ENCODE assay signal across 25 cellular contexts in genomic region chr7:115631782-115632181, GRCh38.
DNase-seq lines count a peak whose midpoint lies in the region; ATAC-seq and TF ChIP-seq lines count a peak whose summit lies in the region.
"Had no signal": no experiment of that assay in that cellular context is flagged by ENCODE, and none has a peak within 500 bp of the region (broad histone marks: within the 10 kb centered on the region; RNA-seq: fewer than 3 reads in every experiment).

No MANE protein-coding gene starts in this region.

- BruUV-seq in Caco-2 (replicated peaks; lab: Mats Ljungman, UMichigan): no TSS peak

- H3K4me1 Mint-ChIP-seq in Caco-2 (ENCODE audit: low read depth, unreplicated experiment) (peaks cover 27% of the 10 kb centered on the region), HFFc6 (ENCODE audit: low read depth) (peaks cover 21% of the 10 kb centered on the region)
- H3K4me1 Mint-ChIP-seq in activated CD8-positive, alpha-beta T cell treated with anti-CD3 and anti-CD28 coated beads for 36 hours (ENCODE audit: low read depth): no peaks in the 10 kb centered on the region
- H3K4me1 Mint-ChIP-seq in activated T-cell treated with anti-CD3 and anti-CD28 coated beads, Interleukin-2, amount 50 U/mL, for 4 hours (ENCODE audit: low read depth): no peaks in the 10 kb centered on the region
- H3K4me1 Mint-ChIP-seq: activated CD8-positive, alpha-beta memory T cell treated with anti-CD3 and anti-CD28 coated beads, Interleukin-2, amount 10 ng/mL, durations not matched to agents 7 days and 5 days; CD14-positive monocyte; memory B cell; stimulated activated naive B cell treated with anti-CD40 and anti-IgM and Interleukin-4, amounts not matched to agents 10 μg/mL and 1 μg/mL and 100 μg/mL, for 72 hours had no signal

- H3K9ac ChIP-seq in colonic mucosa (ENCODE audit: low read depth in 2 of 2, low read length in 2 of 2): no peak overlapping the region

- intact Hi-C loops in Caco-2 (cut with micrococcal nuclease; ENCODE audit: unreplicated experiment): loop anchor here (1.0 to 2.0 kb wide), 3 partner anchors 11 to 18 kb away; no protein-coding TSS in a partner anchor
- intact Hi-C loops in activated CD8-positive, alpha-beta T cell treated with anti-CD3 and anti-CD28 coated beads for 36 hours (cut with micrococcal nuclease): no loop called here
- intact Hi-C loops in colonic mucosa (cut with DNase I): no loop called here

- H3K36me3 ChIP-seq in Caco-2 (ENCODE audit: control insufficient read depth, insufficient read depth, low read length) (no peaks in the 10 kb centered on the region), brain microvascular endothelial cell (replicated peaks) (no peaks in the 10 kb centered on the region), colonic mucosa (no peaks in the 10 kb centered on the region)
- H3K36me3 ChIP-seq: prostate gland had no signal

- H3K9me3 ChIP-seq in Caco-2: no peaks in the 10 kb centered on the region
- H3K9me3 ChIP-seq in colonic mucosa: no peaks in the 10 kb centered on the region
- H3K9me3 ChIP-seq: prostate gland had no signal

- CTCF ChIA-PET in Caco-2 (lab: Charles Lee): no interaction called here
- CTCF ChIA-PET in activated CD8-positive, alpha-beta T cell treated with anti-CD3 and anti-CD28 coated beads for 36 hours (lab: Charles Lee): no interaction called here

- in situ Hi-C loops in brain microvascular endothelial cell (cut with HindIII; ENCODE audit: low pct_ligation_motif_present, low sequenced_read_pairs): no loop called here

- H3K27ac ChIP-seq in brain microvascular endothelial cell: no peak overlapping the region
- no peak overlapping the region for H3K27ac ChIP-seq in foreskin keratinocyte
- H3K27ac ChIP-seq in colonic mucosa: no peak overlapping the region
- H3K27ac ChIP-seq: prostate gland, SK-N-MC had no signal

- H3K9me3 Mint-ChIP-seq in Caco-2 (ENCODE audit: unreplicated experiment): no peaks in the 10 kb centered on the region
- no peaks in the 10 kb centered on the region for H3K9me3 Mint-ChIP-seq in HFFc6
- H3K9me3 Mint-ChIP-seq in activated CD8-positive, alpha-beta T cell treated with anti-CD3 and anti-CD28 coated beads for 36 hours: no peaks in the 10 kb centered on the region
- no peaks in the 10 kb centered on the region for H3K9me3 Mint-ChIP-seq in activated T-cell treated with anti-CD3 and anti-CD28 coated beads, Interleukin-2, amount 50 U/mL, for 4 hours
- H3K9me3 Mint-ChIP-seq: activated T-cell treated with anti-CD3 and anti-CD28 coated beads, Interleukin-2, amount 50 U/mL, for 72 hours; memory B cell; stimulated activated naive B cell treated with anti-CD40 and anti-IgM and Interleukin-4, amounts not matched to agents 10 μg/mL and 1 μg/mL and 100 μg/mL, for 72 hours had no signal

- POLR2A ChIA-PET in Caco-2 (lab: Charles Lee): no interaction called here
- POLR2A ChIA-PET in activated CD8-positive, alpha-beta T cell treated with anti-CD3 and anti-CD28 coated beads for 36 hours (lab: Charles Lee): no interaction called here

- DNase-seq in Caco-2 (no peak), HFFc6 (no peak), brain microvascular endothelial cell (no peak), foreskin keratinocyte (no peak), colonic mucosa (no peak)
- no peak for DNase-seq in activated CD8-positive, alpha-beta T cell treated with anti-CD3 and anti-CD28 coated beads for 36 hours
- no peak for DNase-seq in activated T-cell treated with anti-CD3 and anti-CD28 coated beads, Interleukin-2, amount 50 U/mL, for 4 hours
- no peak for DNase-seq in activated CD4-positive, alpha-beta T cell treated with anti-CD3 and anti-CD28 coated beads for 4 hours
- DNase-seq: activated CD4-positive, alpha-beta T cell treated with anti-CD3 and anti-CD28 coated beads, Interleukin-2, amount 50 U/mL, for 1 hour; activated CD8-positive, alpha-beta memory T cell treated with anti-CD3 and anti-CD28 coated beads, Interleukin-2, amount 10 ng/mL, durations not matched to agents 7 days and 5 days; activated naive CD4-positive, alpha-beta T cell treated with Interleukin-2 at 50 U/mL for 16 hours; activated T-cell treated with anti-CD3 and anti-CD28 coated beads, Interleukin-2, amount 50 U/mL, for 72 hours; Calu3; effector CD8-positive, alpha-beta T cell; NCI-H1436 treated with DMSO at 0.1 percent for 48 hours; NCI-H446 treated with DMSO at 0.1 percent for 48 hours; stimulated activated CD4-positive, alpha-beta T cell treated with anti-CD3 and anti-CD28 coated beads, Interleukin-15, amount 100 ng/mL, for 24 hours; stimulated activated naive B cell treated with anti-CD40 and anti-IgM and Interleukin-4, amounts not matched to agents 10 μg/mL and 1 μg/mL and 100 μg/mL, for 72 hours; T-helper 2 cell had no signal

- H3K4me3 ChIP-seq in Caco-2 (ENCODE audit: low read depth, low read length) (no peak overlapping the region), brain microvascular endothelial cell (ENCODE audit: low read depth, low read length) (no peak overlapping the region), colonic mucosa (no peak overlapping the region)
- H3K4me3 ChIP-seq: prostate gland, SK-N-MC had no signal

- no peak overlapping the region for H3K4me3 Mint-ChIP-seq in Caco-2 (ENCODE audit: unreplicated experiment)
- H3K4me3 Mint-ChIP-seq in HFFc6: no peak overlapping the region
- H3K4me3 Mint-ChIP-seq in activated CD8-positive, alpha-beta T cell treated with anti-CD3 and anti-CD28 coated beads for 36 hours: no peak overlapping the region
- no peak overlapping the region for H3K4me3 Mint-ChIP-seq in activated T-cell treated with anti-CD3 and anti-CD28 coated beads, Interleukin-2, amount 50 U/mL, for 4 hours
- H3K4me3 Mint-ChIP-seq: activated CD8-positive, alpha-beta memory T cell treated with anti-CD3 and anti-CD28 coated beads, Interleukin-2, amount 10 ng/mL, durations not matched to agents 7 days and 5 days; activated T-cell treated with anti-CD3 and anti-CD28 coated beads, Interleukin-2, amount 50 U/mL, for 72 hours; CD14-positive monocyte; memory B cell; stimulated activated naive B cell treated with anti-CD40 and anti-IgM and Interleukin-4, amounts not matched to agents 10 μg/mL and 1 μg/mL and 100 μg/mL, for 72 hours had no signal

- no peaks in the 10 kb centered on the region for H3K27me3 ChIP-seq in Caco-2 (replicated peaks; ENCODE audit: control insufficient read depth, insufficient read depth, low read length)
- no peaks in the 10 kb centered on the region for H3K27me3 ChIP-seq in brain microvascular endothelial cell (replicated peaks)
- H3K27me3 ChIP-seq in foreskin keratinocyte: no peaks in the 10 kb centered on the region
- H3K27me3 ChIP-seq in colonic mucosa: no peaks in the 10 kb centered on the region

- peak; percentile 5 to 33 for TF ChIP-seq CTCF in Caco-2 (IDR thresholded peaks at IDR 0.05; ENCODE audit: insufficient read depth in 1 of 2, low read depth in 1 of 2, low read length in 1 of 2, severe bottlenecking in 1 of 2, unreplicated experiment in 1 of 2)
- TF ChIP-seq CTCF in HFFc6 (IDR thresholded peaks at IDR 0.05): peak; percentile 40; the same call in 1 of the 2 replicates
- peak; percentile 21 for TF ChIP-seq CTCF in brain microvascular endothelial cell (IDR thresholded peaks at IDR 0.05; ENCODE audit: low read depth, low read length, missing control alignments)
- no peak for TF ChIP-seq CTCF in foreskin keratinocyte (conservative IDR thresholded peaks at IDR 0.05)
- TF ChIP-seq CTCF in activated CD8-positive, alpha-beta T cell treated with anti-CD3 and anti-CD28 coated beads for 36 hours (IDR thresholded peaks at IDR 0.05): no peak
- TF ChIP-seq CTCF in colonic mucosa (IDR thresholded peaks at IDR 0.05): no peak

- ATAC-seq in foreskin keratinocyte: peak; percentile 26
- ATAC-seq in activated CD8-positive, alpha-beta T cell treated with anti-CD3 and anti-CD28 coated beads for 36 hours: no peak
- no peak for ATAC-seq in activated T-cell treated with anti-CD3 and anti-CD28 coated beads, Interleukin-2, amount 50 U/mL, for 4 hours
- ATAC-seq: activated CD8-positive, alpha-beta memory T cell treated with anti-CD3 and anti-CD28 coated beads, Interleukin-2, amount 10 ng/mL, durations not matched to agents 7 days and 5 days; activated T-cell treated with anti-CD3 and anti-CD28 coated beads, Interleukin-2, amount 50 U/mL, for 72 hours; esophagus mucosa; left lobe of liver; stimulated activated naive B cell treated with anti-CD40 and anti-IgM and Interleukin-4, amounts not matched to agents 10 μg/mL and 1 μg/mL and 100 μg/mL, for 72 hours had no signal

- no peaks in the 10 kb centered on the region for H3K27me3 Mint-ChIP-seq in Caco-2 (ENCODE audit: insufficient read depth, unreplicated experiment)
- H3K27me3 Mint-ChIP-seq in HFFc6 (ENCODE audit: insufficient read depth): no peaks in the 10 kb centered on the region
- H3K27me3 Mint-ChIP-seq in activated CD8-positive, alpha-beta T cell treated with anti-CD3 and anti-CD28 coated beads for 36 hours: no peaks in the 10 kb centered on the region
- no peaks in the 10 kb centered on the region for H3K27me3 Mint-ChIP-seq in activated T-cell treated with anti-CD3 and anti-CD28 coated beads, Interleukin-2, amount 50 U/mL, for 4 hours (ENCODE audit: low read depth)
- H3K27me3 Mint-ChIP-seq: stimulated activated naive B cell treated with anti-CD40 and anti-IgM and Interleukin-4, amounts not matched to agents 10 μg/mL and 1 μg/mL and 100 μg/mL, for 72 hours had no signal

- no peaks in the 10 kb centered on the region for H3K36me3 Mint-ChIP-seq in Caco-2 (ENCODE audit: insufficient read depth, unreplicated experiment)
- no peaks in the 10 kb centered on the region for H3K36me3 Mint-ChIP-seq in HFFc6 (ENCODE audit: low read depth)
- H3K36me3 Mint-ChIP-seq in activated CD8-positive, alpha-beta T cell treated with anti-CD3 and anti-CD28 coated beads for 36 hours (ENCODE audit: low read depth): no peaks in the 10 kb centered on the region
- no peaks in the 10 kb centered on the region for H3K36me3 Mint-ChIP-seq in activated T-cell treated with anti-CD3 and anti-CD28 coated beads, Interleukin-2, amount 50 U/mL, for 4 hours (ENCODE audit: insufficient read depth)
- H3K36me3 Mint-ChIP-seq: activated CD8-positive, alpha-beta memory T cell treated with anti-CD3 and anti-CD28 coated beads, Interleukin-2, amount 10 ng/mL, durations not matched to agents 7 days and 5 days; CD14-positive monocyte; memory B cell; stimulated activated naive B cell treated with anti-CD40 and anti-IgM and Interleukin-4, amounts not matched to agents 10 μg/mL and 1 μg/mL and 100 μg/mL, for 72 hours had no signal

- no peak overlapping the region for H3K27ac Mint-ChIP-seq in Caco-2 (ENCODE audit: unreplicated experiment)
- H3K27ac Mint-ChIP-seq in HFFc6: no peak overlapping the region
- no peak overlapping the region for H3K27ac Mint-ChIP-seq in activated CD8-positive, alpha-beta T cell treated with anti-CD3 and anti-CD28 coated beads for 36 hours
- H3K27ac Mint-ChIP-seq: activated CD8-positive, alpha-beta memory T cell treated with anti-CD3 and anti-CD28 coated beads, Interleukin-2, amount 10 ng/mL, durations not matched to agents 7 days and 5 days; activated T-cell treated with anti-CD3 and anti-CD28 coated beads, Interleukin-2, amount 50 U/mL, for 72 hours; CD14-positive monocyte; memory B cell; stimulated activated naive B cell treated with anti-CD40 and anti-IgM and Interleukin-4, amounts not matched to agents 10 μg/mL and 1 μg/mL and 100 μg/mL, for 72 hours had no signal

- H3K4me1 ChIP-seq in Caco-2: peaks cover 26% of the 10 kb centered on the region
- no peaks in the 10 kb centered on the region for H3K4me1 ChIP-seq in foreskin keratinocyte
- no peaks in the 10 kb centered on the region for H3K4me1 ChIP-seq in colonic mucosa
- H3K4me1 ChIP-seq: prostate gland had no signal

Comparison
In these comparisons a context has a peak if more than half of its experiments do, and no peak if none do; other contexts are left out.
1. CTCF ChIP-seq: peak in Caco-2 (2 of 2), HFFc6 (single experiment) and brain microvascular endothelial cell (single experiment); none in foreskin keratinocyte (single experiment), activated CD8-positive, alpha-beta T cell treated with anti-CD3 and anti-CD28 coated beads for 36 hours (single experiment) and colonic mucosa (single experiment).